ENCODE assay signal across 16 cellular contexts in the genomic region with DNA sequence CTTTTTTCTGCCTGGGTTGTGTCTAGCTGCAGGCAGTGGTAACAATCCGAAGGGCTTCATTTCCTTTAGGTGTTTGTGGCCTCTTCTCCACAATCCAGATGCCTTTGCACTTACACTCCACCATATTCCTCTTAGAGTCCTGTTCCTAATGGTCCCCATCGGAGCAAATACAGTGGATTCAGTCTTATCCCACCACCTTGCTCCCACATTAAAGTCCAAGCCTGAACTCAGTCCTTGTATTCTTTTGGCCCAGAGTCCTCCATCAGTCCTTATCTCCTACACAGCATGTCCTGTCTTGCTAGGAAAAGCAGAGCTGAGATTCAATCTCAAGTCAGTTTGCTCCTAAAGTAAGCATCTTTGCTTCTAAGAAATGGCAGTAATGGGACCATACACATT. TPM values are rescaled to one million over a fixed set of nuclear protein-coding genes. Genes with fewer than 3 reads are reported as not detected.
DNase-seq lines count a peak whose midpoint lies in the region; ATAC-seq and TF ChIP-seq lines count a peak whose summit lies in the region.
"Had no signal": no experiment of that assay in that cellular context is flagged by ENCODE, and none has a peak within 500 bp of the region (broad histone marks: within the 10 kb centered on the region; RNA-seq: fewer than 3 reads in every experiment).

No MANE protein-coding gene starts in this region.

- H3K4me3 ChIP-seq in right atrium auricular region (no peak overlapping the region), tibial nerve (no peak overlapping the region)
- H3K4me3 ChIP-seq: GM23338 had no signal

- WGBS in tibial nerve, 2 donors: 87% methylated on average over 2 of the region's 2 CpGs

- H3K4me1 ChIP-seq in right atrium auricular region (peaks cover 0 to 24% of the 10 kb centered on the region in 2 donors), tibial nerve (peaks cover 0 to 42% (median 8%) of the 10 kb centered on the region in 4 donors)
- H3K4me1 ChIP-seq: BE2C had no signal

- TF ChIP-seq POLR2A in tibial nerve (IDR thresholded peaks at IDR 0.05) (no peak), erythroblast (IDR thresholded peaks at IDR 0.05; ENCODE audit: low read length) (no peak)

- peak overlapping the region; percentile 47 to 90 for H3K27ac ChIP-seq in right atrium auricular region
- peak overlapping the region; percentile 100 for H3K27ac ChIP-seq in cingulate gyrus (ENCODE audit: low read depth, low read length)
- peak overlapping the region; percentile 35 to 86 (median 68) for H3K27ac ChIP-seq in tibial nerve
- H3K27ac ChIP-seq: C4-2B had no signal

- intact Hi-C loops in left ventricle myocardium superior (cut with micrococcal nuclease): no loop called here

- no peak for TF ChIP-seq CTCF in right atrium auricular region (IDR thresholded peaks at IDR 0.05)
- TF ChIP-seq CTCF in neural crest cell (conservative IDR thresholded peaks at IDR 0.05): no peak
- TF ChIP-seq CTCF in tibial nerve (IDR thresholded peaks at IDR 0.05): no peak

- peaks cover 2% of the 10 kb centered on the region for H3K27me3 Mint-ChIP-seq in neural crest cell (ENCODE audit: low read depth)

- TF ChIP-seq EP300 in tibial nerve (IDR thresholded peaks at IDR 0.05): no peak

- no peak overlapping the region for H3K4me3 Mint-ChIP-seq in neural crest cell
- H3K4me3 Mint-ChIP-seq: CD8-positive, alpha-beta T cell; GM23338 had no signal

- H3K9me3 ChIP-seq in right atrium auricular region (no peaks in the 10 kb centered on the region), tibial nerve (no peaks in the 10 kb centered on the region)
- H3K9me3 ChIP-seq: BE2C had no signal

- peaks cover 4% of the 10 kb centered on the region for H3K9me3 Mint-ChIP-seq in neural crest cell
- H3K9me3 Mint-ChIP-seq: CD8-positive, alpha-beta T cell; GM23338 had no signal

- ATAC-seq in left ventricle myocardium superior: no peak
- no peak for ATAC-seq in GM18520 (IDR thresholded peaks at IDR 0.05; ENCODE audit: unreplicated experiment)
- ATAC-seq: CD8-positive, alpha-beta T cell; GM23338 had no signal

- H3K36me3 ChIP-seq in right atrium auricular region (peaks cover 26% of the 10 kb centered on the region), tibial nerve (no peaks in the 10 kb centered on the region)
- H3K36me3 ChIP-seq: BE2C had no signal

- DNase-seq in right atrium auricular region (ENCODE audit: low spot score) (no peak), left ventricle myocardium superior (no peak), neural crest cell (ENCODE audit: low read depth, low spot score) (no peak), tibial nerve (ENCODE audit: low spot score in 2 of 2) (no peak), erythroblast (lab: John Stamatoyannopoulos, UW) (no peak)
- DNase-seq: BE2C; CD8-positive, alpha-beta T cell; COR-L47; DMS153; DMS79 treated with DMSO at 0.1 percent for 48 hours; EL; H7 had no signal

- peaks cover 38% of the 10 kb centered on the region for H3K4me1 Mint-ChIP-seq in neural crest cell
- H3K4me1 Mint-ChIP-seq: GM23338 had no signal

- H3K27me3 ChIP-seq in right atrium auricular region (no peaks in the 10 kb centered on the region), tibial nerve (no peaks in the 10 kb centered on the region)
- H3K27me3 ChIP-seq: BE2C had no signal

- peak overlapping the region; percentile 78 for H3K27ac Mint-ChIP-seq in neural crest cell (ENCODE audit: unreplicated experiment)
- H3K27ac Mint-ChIP-seq: CD8-positive, alpha-beta T cell; GM23338 had no signal

- no peaks in the 10 kb centered on the region for H3K36me3 Mint-ChIP-seq in neural crest cell (ENCODE audit: low read depth)

RNA-seq across cellular contexts. Expression of gene CYP2J2, which starts 8.8 kb away (rescaled TPM):
- 100 to 1,000 TPM; 100 to 243 TPM for total RNA-seq in right atrium auricular region
- 69.2 TPM for total RNA-seq in left ventricle myocardium superior
- 1.3 and 1.6 TPM in 2 replicates for total RNA-seq in neural crest cell
- total RNA-seq in tibial nerve: 10 to 100 TPM; 10.8 to 17.8 (median 13.5) TPM
